Comparison of ENCODE assay signal across 22 cellular contexts in the genomic region with DNA sequence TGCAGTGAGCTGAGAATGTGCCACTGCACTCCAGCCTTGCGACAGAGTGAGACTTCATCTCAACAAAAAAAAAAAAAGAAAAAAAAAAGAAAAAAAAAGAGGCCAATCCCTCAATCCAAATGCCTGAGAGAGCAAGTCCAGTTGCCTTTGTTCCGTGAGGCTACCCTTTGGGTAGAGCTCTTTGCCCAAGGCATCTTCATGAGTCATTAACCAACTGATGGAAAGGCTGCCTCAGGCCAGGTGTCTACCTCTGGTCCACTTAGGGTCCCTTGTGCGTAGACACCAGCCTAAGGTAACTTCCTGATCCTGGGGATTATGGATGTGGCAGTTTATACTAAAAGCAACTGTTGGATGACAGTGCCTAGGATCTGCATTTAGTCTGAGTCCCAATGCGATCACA.
"Had no signal": no experiment of that assay in that cellular context is flagged by ENCODE, and none has a peak within 500 bp of the region (broad histone marks: within the 10 kb centered on the region; RNA-seq: fewer than 3 reads in every experiment).

No MANE protein-coding gene starts in this region.

- H3K27me3 ChIP-seq: ascending aorta, upper lobe of left lung had no signal

- H3K4me3 Mint-ChIP-seq: activated CD4-positive, alpha-beta T cell treated with anti-CD3 and anti-CD28 coated beads, Interleukin-2, amount 10 ng/mL, durations not matched to agents 7 days and 5 days; activated CD8-positive, alpha-beta T cell treated with anti-CD3 and anti-CD28 coated beads, Interleukin-2, amount 10 ng/mL, durations not matched to agents 7 days and 5 days; immature natural killer cell; nephron progenitor cell; stimulated activated naive B cell treated with anti-CD40 and anti-IgM and Interleukin-4, amounts not matched to agents 10 μg/mL and 1 μg/mL and 100 μg/mL, for 72 hours had no signal

- DNase-seq: activated CD4-positive, alpha-beta T cell treated with anti-CD3 and anti-CD28 coated beads, Interleukin-2, amount 10 ng/mL, durations not matched to agents 7 days and 5 days; activated CD8-positive, alpha-beta T cell treated with anti-CD3 and anti-CD28 coated beads, Interleukin-2, amount 10 ng/mL, durations not matched to agents 7 days and 5 days; activated gamma-delta T cell treated with Interleukin-2 at 50 U/mL for 16 hours; central memory CD4-positive, alpha-beta T cell; effector memory CD4-positive, alpha-beta T cell; foreskin melanocyte; immature natural killer cell; kidney glomerular epithelial cell; left ventricle myocardium inferior; nephron progenitor cell; nucleus accumbens; posterior cingulate gyrus; stimulated activated CD4-positive, alpha-beta T cell treated with anti-CD3 and anti-CD28 coated beads, Interleukin-15, amount 100 ng/mL, for 24 hours; stimulated activated CD8-positive, alpha-beta memory T cell treated with anti-CD3 and anti-CD28 coated beads, Interleukin-4, amount 100 ng/mL, for 48 hours; stimulated activated naive B cell treated with anti-CD40 and anti-IgM and Interleukin-4, amounts not matched to agents 10 μg/mL and 1 μg/mL and 100 μg/mL, for 72 hours had no signal

- H3K4me1 ChIP-seq: ascending aorta had no signal

- H3K4me2 ChIP-seq: smooth muscle cell had no signal

- ATAC-seq: activated CD4-positive, CD25-positive, alpha-beta regulatory T cell treated with anti-CD3 and anti-CD28 coated beads, Interleukin-2, amount 50 U/mL, for 24 hours; activated CD8-positive, alpha-beta T cell treated with anti-CD3 and anti-CD28 coated beads, Interleukin-2, amount 10 ng/mL, durations not matched to agents 7 days and 5 days; activated naive CD4-positive, alpha-beta T cell treated with anti-CD3 and anti-CD28 coated beads, Interleukin-2, amount 50 U/mL, for 72 hours had no signal

- H3K27ac ChIP-seq: ascending aorta, left ventricle myocardium inferior, thoracic aorta, upper lobe of left lung, VCaP had no signal

- H3K9me3 Mint-ChIP-seq: activated CD4-positive, alpha-beta T cell treated with anti-CD3 and anti-CD28 coated beads, Interleukin-2, amount 10 ng/mL, durations not matched to agents 7 days and 5 days; activated naive CD4-positive, alpha-beta T cell treated with anti-CD3 and anti-CD28 coated beads, Interleukin-2, amount 50 U/mL, for 72 hours; nephron progenitor cell; stimulated activated naive B cell treated with anti-CD40 and anti-IgM and Interleukin-4, amounts not matched to agents 10 μg/mL and 1 μg/mL and 100 μg/mL, for 72 hours had no signal

- H3K36me3 Mint-ChIP-seq: activated naive CD4-positive, alpha-beta T cell treated with anti-CD3 and anti-CD28 coated beads, Interleukin-2, amount 50 U/mL, for 72 hours; immature natural killer cell; stimulated activated naive B cell treated with anti-CD40 and anti-IgM and Interleukin-4, amounts not matched to agents 10 μg/mL and 1 μg/mL and 100 μg/mL, for 72 hours had no signal

- H3K4me1 Mint-ChIP-seq: immature natural killer cell had no signal

- H3K27ac Mint-ChIP-seq: activated CD4-positive, alpha-beta T cell treated with anti-CD3 and anti-CD28 coated beads, Interleukin-2, amount 10 ng/mL, durations not matched to agents 7 days and 5 days; activated CD8-positive, alpha-beta T cell treated with anti-CD3 and anti-CD28 coated beads, Interleukin-2, amount 10 ng/mL, durations not matched to agents 7 days and 5 days; activated naive CD4-positive, alpha-beta T cell treated with anti-CD3 and anti-CD28 coated beads, Interleukin-2, amount 50 U/mL, for 72 hours; immature natural killer cell had no signal

- H3K36me3 ChIP-seq: ascending aorta, left ventricle myocardium inferior, thoracic aorta, upper lobe of left lung had no signal

- H3K4me3 ChIP-seq: ascending aorta, left ventricle myocardium inferior, smooth muscle cell, thoracic aorta, upper lobe of left lung had no signal

- H3K9me3 ChIP-seq: ascending aorta, left ventricle myocardium inferior, thoracic aorta, upper lobe of left lung had no signal

- H3K27me3 Mint-ChIP-seq: activated CD4-positive, alpha-beta T cell treated with anti-CD3 and anti-CD28 coated beads, Interleukin-2, amount 10 ng/mL, durations not matched to agents 7 days and 5 days; stimulated activated naive B cell treated with anti-CD40 and anti-IgM and Interleukin-4, amounts not matched to agents 10 μg/mL and 1 μg/mL and 100 μg/mL, for 72 hours had no signal
